17 cellular contexts compared by ENCODE assay signal in the genomic region with DNA sequence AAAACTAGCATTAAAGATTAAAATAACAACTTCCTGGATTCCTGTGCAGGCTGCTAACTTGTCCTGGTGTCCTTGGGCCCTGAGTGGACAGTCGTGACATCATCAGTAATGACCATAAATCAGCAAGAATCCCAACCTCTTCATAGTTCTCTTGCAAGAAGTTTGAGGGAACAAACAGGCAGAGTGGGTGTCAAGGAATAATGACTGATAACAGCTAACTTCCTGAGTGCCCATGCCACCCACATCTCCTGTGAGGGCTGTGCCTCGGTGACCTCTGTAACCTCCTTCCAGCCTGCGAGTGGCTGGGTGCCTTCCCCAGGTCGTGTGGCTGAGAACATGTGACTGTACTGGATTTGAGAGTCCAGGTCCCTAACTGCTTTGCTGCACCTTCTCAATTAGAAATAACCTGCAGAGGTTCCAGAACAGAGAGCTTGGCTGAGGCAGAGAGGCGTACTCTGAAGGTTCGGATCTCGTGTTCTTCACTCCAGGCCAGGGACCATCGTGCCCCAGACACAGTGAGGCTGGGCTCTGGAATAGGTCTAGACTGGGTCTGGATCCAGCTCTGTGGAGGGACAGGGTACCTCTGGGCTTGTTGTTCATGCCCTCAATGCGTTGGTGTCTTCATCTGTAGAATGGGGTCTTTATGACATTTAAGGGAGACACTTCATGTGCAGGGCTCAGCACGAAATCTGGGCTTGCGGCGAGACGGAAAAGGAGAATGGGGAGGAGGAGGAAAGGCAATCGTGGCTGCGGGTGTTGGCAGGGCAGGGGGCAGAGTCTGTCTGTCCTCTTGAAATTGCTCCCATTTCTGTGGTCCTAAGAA.
DNase-seq lines count a peak whose midpoint lies in the region; ATAC-seq and TF ChIP-seq lines count a peak whose summit lies in the region.
"Had no signal": no experiment of that assay in that cellular context is flagged by ENCODE, and none has a peak within 500 bp of the region (broad histone marks: within the 10 kb centered on the region; RNA-seq: fewer than 3 reads in every experiment).

No MANE protein-coding gene starts in this region.

- no peak overlapping the region for H3K27ac Mint-ChIP-seq in naive thymus-derived CD4-positive, alpha-beta T cell
- H3K27ac Mint-ChIP-seq: activated T-cell treated with anti-CD3 and anti-CD28 coated beads, Interleukin-2, amount 50 U/mL, for 72 hours; naive thymus-derived CD8-positive, alpha-beta T cell; stimulated activated naive CD8-positive, alpha-beta T cell treated with anti-CD3 and anti-CD28 coated beads, Interleukin-15, Interleukin-2, amounts not matched to agents 100 ng/mL and 50 ng/mL, for 24 hours had no signal

- no peaks in the 10 kb centered on the region for H3K9me3 ChIP-seq in left ventricle myocardium inferior (replicated peaks)
- H3K9me3 ChIP-seq in osteoblast (ENCODE audit: low read depth, low read length) = no peaks in the 10 kb centered on the region
- no peaks in the 10 kb centered on the region for H3K9me3 ChIP-seq in naive thymus-derived CD4-positive, alpha-beta T cell (ENCODE audit: control insufficient read depth in 2 of 3, low read length in 3 of 3)
- H3K9me3 ChIP-seq: upper lobe of left lung had no signal

- H3K36me3 ChIP-seq in left ventricle myocardium inferior (no peaks in the 10 kb centered on the region), osteoblast (ENCODE audit: insufficient read depth, low read length) (no peaks in the 10 kb centered on the region)
- no peaks in the 10 kb centered on the region for H3K36me3 ChIP-seq in naive thymus-derived CD4-positive, alpha-beta T cell (ENCODE audit: control insufficient read depth in 2 of 3, insufficient read depth in 3 of 3, low read length in 3 of 3)
- H3K36me3 ChIP-seq: upper lobe of left lung had no signal

- TF ChIP-seq CTCF in left ventricle myocardium inferior (IDR thresholded peaks at IDR 0.05; ENCODE audit: borderline replicate concordance) = no peak
- no peak for TF ChIP-seq CTCF in osteoblast (IDR thresholded peaks at IDR 0.05; ENCODE audit: extremely low read depth, low read depth, low read length)

- H3K4me2 ChIP-seq in osteoblast (ENCODE audit: insufficient read depth, low read length) = no peak overlapping the region

- H3K27me3 ChIP-seq in left ventricle myocardium inferior (ENCODE audit: low read depth) (no peaks in the 10 kb centered on the region), osteoblast (ENCODE audit: insufficient read depth, low read length) (no peaks in the 10 kb centered on the region)
- H3K27me3 ChIP-seq in naive thymus-derived CD4-positive, alpha-beta T cell (ENCODE audit: control insufficient read depth in 2 of 2, insufficient read depth in 2 of 2, low read length in 2 of 2) = peaks cover 0 to 5% of the 10 kb centered on the region in 2 donors
- H3K27me3 ChIP-seq: upper lobe of left lung had no signal

- no peaks in the 10 kb centered on the region for H3K79me2 ChIP-seq in osteoblast (ENCODE audit: insufficient read depth, low read length)

- intact Hi-C loops in Right ventricle myocardium inferior (cut with DNase I) (loop anchor here (10.0 kb wide), 1 partner anchor 423 kb away; a partner anchor contains a TSS), cardiac septum (cut with DNase I) (no loop called here), left ventricle myocardium inferior (cut with micrococcal nuclease) (no loop called here)
- intact Hi-C loops in naive thymus-derived CD4-positive, alpha-beta T cell (cut with micrococcal nuclease) = no loop called here

- CTCF ChIA-PET in naive thymus-derived CD4-positive, alpha-beta T cell (lab: Charles Lee) = no interaction called here

- H4K20me1 ChIP-seq in osteoblast (ENCODE audit: insufficient read depth, low read length) = no peaks in the 10 kb centered on the region

- H2AFZ ChIP-seq in osteoblast (ENCODE audit: low read length) = no peak overlapping the region

- POLR2A ChIA-PET in naive thymus-derived CD4-positive, alpha-beta T cell (lab: Charles Lee) = no interaction called here

- H3K4me1 ChIP-seq in left ventricle myocardium inferior = peaks cover 31% of the 10 kb centered on the region
- peaks cover 33% of the 10 kb centered on the region for H3K4me1 ChIP-seq in osteoblast (ENCODE audit: insufficient read depth, low read length)
- H3K4me1 ChIP-seq in naive thymus-derived CD4-positive, alpha-beta T cell (ENCODE audit: control insufficient read depth in 2 of 2, insufficient read depth in 2 of 2, low read length in 2 of 2) = no peaks in the 10 kb centered on the region

- peaks cover 0 to 19% (median 6%) of the 10 kb centered on the region in 7 donors for H3K4me1 Mint-ChIP-seq in naive thymus-derived CD4-positive, alpha-beta T cell

- peak overlapping the region; percentile 68 for H3K27ac ChIP-seq in left ventricle myocardium inferior (replicated peaks)
- H3K27ac ChIP-seq in osteoblast (ENCODE audit: low read depth, low read length) = no peak overlapping the region
- H3K27ac ChIP-seq in naive thymus-derived CD4-positive, alpha-beta T cell (ENCODE audit: low read depth, low read length) = no peak overlapping the region
- H3K27ac ChIP-seq: C4-2B, upper lobe of left lung had no signal

- H3K36me3 Mint-ChIP-seq in naive thymus-derived CD4-positive, alpha-beta T cell = no peaks in the 10 kb centered on the region
- H3K36me3 Mint-ChIP-seq: naive thymus-derived CD8-positive, alpha-beta T cell had no signal

- DNase-seq in Right ventricle myocardium inferior (ENCODE audit: missing footprints) (no peak), cardiac septum (ENCODE audit: low spot score) (no peak), left ventricle myocardium inferior (no peak), osteoblast (ENCODE audit: insufficient read length, low spot score, missing footprints) (peak; percentile 86), OCI-M1 (lab: John Stamatoyannopoulos, UW) (no peak)
- no peak for DNase-seq in naive thymus-derived CD4-positive, alpha-beta T cell
- DNase-seq: activated CD4-positive, alpha-beta T cell treated with anti-CD3 and anti-CD28 coated beads, Interleukin-2, amount 50 U/mL, for 1 hour; activated T-cell treated with anti-CD3 and anti-CD28 coated beads, Interleukin-2, amount 50 U/mL, for 72 hours; DMS53; naive thymus-derived CD8-positive, alpha-beta T cell; NCI-H1417 treated with DMSO at 0.1 percent for 48 hours; NCI-H2171 treated with DMSO at 0.1 percent for 48 hours; upper lobe of left lung had no signal

- peaks cover 9 to 31% (median 23%) of the 10 kb centered on the region in 5 donors for H3K27me3 Mint-ChIP-seq in naive thymus-derived CD4-positive, alpha-beta T cell

- peak; percentile 38 for ATAC-seq in Right ventricle myocardium inferior
- no peak for ATAC-seq in naive thymus-derived CD4-positive, alpha-beta T cell
- ATAC-seq in HG02938 (IDR thresholded peaks at IDR 0.05; ENCODE audit: unreplicated experiment) = no peak
- no peak for ATAC-seq in HG02970 (IDR thresholded peaks at IDR 0.05; ENCODE audit: low FRiP score, unreplicated experiment)
- ATAC-seq: activated T-cell treated with anti-CD3 and anti-CD28 coated beads, Interleukin-2, amount 50 U/mL, for 72 hours; naive thymus-derived CD8-positive, alpha-beta T cell had no signal

- no peak overlapping the region for H3K4me3 Mint-ChIP-seq in naive thymus-derived CD4-positive, alpha-beta T cell
- H3K4me3 Mint-ChIP-seq: activated T-cell treated with anti-CD3 and anti-CD28 coated beads, Interleukin-2, amount 50 U/mL, for 72 hours; naive thymus-derived CD8-positive, alpha-beta T cell; stimulated activated naive CD8-positive, alpha-beta T cell treated with anti-CD3 and anti-CD28 coated beads, Interleukin-15, Interleukin-2, amounts not matched to agents 100 ng/mL and 50 ng/mL, for 24 hours had no signal

- H3K4me3 ChIP-seq in left ventricle myocardium inferior (no peak overlapping the region), osteoblast (ENCODE audit: insufficient read depth, low read length) (no peak overlapping the region)
- H3K4me3 ChIP-seq in naive thymus-derived CD4-positive, alpha-beta T cell (ENCODE audit: low read length) = no peak overlapping the region
- H3K4me3 ChIP-seq: upper lobe of left lung had no signal

- no peaks in the 10 kb centered on the region for H3K9me3 Mint-ChIP-seq in naive thymus-derived CD4-positive, alpha-beta T cell
- H3K9me3 Mint-ChIP-seq: activated T-cell treated with anti-CD3 and anti-CD28 coated beads, Interleukin-2, amount 50 U/mL, for 72 hours; naive thymus-derived CD8-positive, alpha-beta T cell; stimulated activated naive CD8-positive, alpha-beta T cell treated with anti-CD3 and anti-CD28 coated beads, Interleukin-15, Interleukin-2, amounts not matched to agents 100 ng/mL and 50 ng/mL, for 24 hours had no signal
